In genomic region chr6:111757342-111757741, GRCh38 we compare ENCODE assay signal across 10 cellular contexts.
DNase-seq lines count a peak whose midpoint lies in the region; ATAC-seq and TF ChIP-seq lines count a peak whose summit lies in the region.
"Had no signal": no experiment of that assay in that cellular context is flagged by ENCODE, and none has a peak within 500 bp of the region (broad histone marks: within the 10 kb centered on the region; RNA-seq: fewer than 3 reads in every experiment).

No MANE protein-coding gene starts in this region.

- H3K4me3 Mint-ChIP-seq in T-cell: peak overlapping the region; percentile 91 to 98 (median 95)

- no peaks in the 10 kb centered on the region for H3K27me3 Mint-ChIP-seq in T-cell

- H3K27ac Mint-ChIP-seq in T-cell: peak overlapping the region; percentile 97 to 99

- TF ChIP-seq CTCF in HCT116 (IDR thresholded peaks at IDR 0.05 in 2 of 3, conservative IDR thresholded peaks at IDR 0.05 in 1 of 3; ENCODE audit: borderline replicate concordance in 1 of 3, insufficient read depth in 1 of 3, low read depth in 2 of 3, low read length in 2 of 3) (no peak), esophagus squamous epithelium (IDR thresholded peaks at IDR 0.05) (no peak)

- H3K4me3 ChIP-seq in HCT116 (replicated peaks in 1 of 2; ENCODE audit: low read depth in 1 of 2, low read length in 2 of 2) (no peak overlapping the region), esophagus squamous epithelium (peak overlapping the region in 2 of 4 donors; percentile 1 to 27)
- H3K4me3 ChIP-seq: SJCRH30 had no signal

- no peaks in the 10 kb centered on the region for H3K27me3 ChIP-seq in HCT116 (ENCODE audit: insufficient read depth, low read length)
- H3K27me3 ChIP-seq in esophagus squamous epithelium: no peaks in the 10 kb centered on the region
- H3K27me3 ChIP-seq: SJCRH30 had no signal

- no peak for TF ChIP-seq POLR2A in HCT116 (IDR thresholded peaks at IDR 0.05; ENCODE audit: borderline replicate concordance, extremely low read depth, insufficient read depth, insufficient read length)
- peak in 1 of 4 donors; percentile 44 for TF ChIP-seq POLR2A in esophagus squamous epithelium (IDR thresholded peaks at IDR 0.05)

- intact Hi-C loops in HCT116 (cut with micrococcal nuclease) (loop anchor here (5.0 kb wide), 1 partner anchor 75 kb away; no protein-coding TSS in a partner anchor), esophagus squamous epithelium (cut with DNase I) (no loop called here), Right ventricle myocardium inferior (cut with DNase I) (no loop called here)

- 50 to 60% methylated on average over 1 of the region's 1 CpG for WGBS in esophagus squamous epithelium, 2 donors

- RAD21 ChIA-PET in HCT116 (lab: Charles Lee; ENCODE audit: low non-redundant PET in 1 of 2, low total read pairs in 2 of 2, uncharacterized antibody in 2 of 2, unreplicated experiment in 2 of 2): no interaction called here

- no peak for ATAC-seq in HCT116
- peak in 1 of 4 experiments; percentile 37 for ATAC-seq in T-cell (replicated peaks in 1 of 4)
- no peak for ATAC-seq in Right ventricle myocardium inferior

- no peaks in the 10 kb centered on the region for H3K9me3 ChIP-seq in HCT116 (ENCODE audit: control insufficient read depth in 1 of 2, insufficient read depth in 1 of 2, low read depth in 1 of 2, low read length in 2 of 2)
- H3K9me3 ChIP-seq in esophagus squamous epithelium: no peaks in the 10 kb centered on the region
- H3K9me3 ChIP-seq: SJCRH30 had no signal

- peaks cover 93 to 95% (median 95%) of the 10 kb centered on the region in 3 donors for H3K4me1 Mint-ChIP-seq in T-cell

- TF ChIP-seq RAD21 in HCT116 (IDR thresholded peaks at IDR 0.05; ENCODE audit: low read depth): no peak

- H3K9me3 Mint-ChIP-seq in T-cell: peaks cover 0 to 2% (median 0%) of the 10 kb centered on the region in 3 donors

- no peaks in the 10 kb centered on the region for H3K36me3 ChIP-seq in HCT116 (ENCODE audit: control insufficient read depth in 1 of 2, insufficient read depth in 2 of 2, low read length in 2 of 2)
- H3K36me3 ChIP-seq in esophagus squamous epithelium: no peaks in the 10 kb centered on the region
- H3K36me3 ChIP-seq: SJCRH30 had no signal

- H3K27ac ChIP-seq in HCT116 (ENCODE audit: low read depth, low read length): no peak overlapping the region
- peak overlapping the region; percentile 21 to 74 (median 38) for H3K27ac ChIP-seq in esophagus squamous epithelium
- H3K27ac ChIP-seq: SJCRH30 had no signal

- no peak overlapping the region for H3K9ac ChIP-seq in HCT116 (ENCODE audit: low read length)

- no peaks in the 10 kb centered on the region for H4K20me1 ChIP-seq in HCT116 (ENCODE audit: insufficient read depth)

- CTCF ChIA-PET in HCT116 (lab: Charles Lee): no interaction called here
- CTCF ChIA-PET in T-cell (lab: Charles Lee): no interaction called here

- BruUV-seq in HCT116 (replicated peaks; lab: Mats Ljungman, UMichigan): no TSS peak

- no peak overlapping the region for H2AFZ ChIP-seq in HCT116 (ENCODE audit: low read depth, low read length, poor library complexity, severe bottlenecking)

- no peaks in the 10 kb centered on the region for H3K9me2 ChIP-seq in HCT116 (ENCODE audit: insufficient read depth)

- H3K4me1 ChIP-seq in HCT116 (ENCODE audit: control insufficient read depth in 1 of 2, insufficient read depth in 2 of 2, low read length in 2 of 2): no peaks in the 10 kb centered on the region
- peaks cover 16 to 52% (median 18%) of the 10 kb centered on the region in 3 donors for H3K4me1 ChIP-seq in esophagus squamous epithelium
- H3K4me1 ChIP-seq: SJCRH30 had no signal

- H3K4me2 ChIP-seq in HCT116 (ENCODE audit: low read length): no peak overlapping the region

- DNase-seq in HCT116 (ENCODE audit: low read depth, low spot score) (no peak), T-cell (peak in 6 of 34 experiments; percentile 12 to 54 (median 32)), esophagus squamous epithelium (lab: John Stamatoyannopoulos, UW) (no peak), renal cortical epithelial cell (ENCODE audit: low read depth) (peak; percentile 52), D341Med (ENCODE audit: low spot score) (no peak), Right ventricle myocardium inferior (ENCODE audit: missing footprints) (no peak), RPMI8226 (no peak)
- no peak for DNase-seq in effector CD4-positive, alpha-beta T cell
- DNase-seq: NCI-H2029, SJCRH30 had no signal

- no peaks in the 10 kb centered on the region for H3K79me2 ChIP-seq in HCT116 (ENCODE audit: insufficient read depth, low read length)

- POLR2A ChIA-PET in HCT116 (lab: Charles Lee): no interaction called here
- POLR2A ChIA-PET in T-cell (lab: Charles Lee): interaction anchor here (0.5 to 1.2 kb wide), 5 partner anchors 9 to 116 kb away, joined by 3 to 8 read pairs (median 3); partner anchors contain the start of gene FYN (in 1 of the 2)

- peaks cover 45% of the 10 kb centered on the region for H3K36me3 Mint-ChIP-seq in T-cell

TF ChIP-seq in HCT116, 20 proteins besides CTCF, POLR2A, EP300 and RAD21:
- TF ChIP-seq FOSL1 (IDR thresholded peaks at IDR 0.05; ENCODE audit: low read depth) (0 out of 2 replicates have a peak, but pooled peaks have one; percentile 13), ZFX (IDR thresholded peaks at IDR 0.05) (no peak)
TF ChIP-seq in HCT116: peak in this region for 1.
